Comparison of ENCODE assay signal across 13 cellular contexts in the genomic region with DNA sequence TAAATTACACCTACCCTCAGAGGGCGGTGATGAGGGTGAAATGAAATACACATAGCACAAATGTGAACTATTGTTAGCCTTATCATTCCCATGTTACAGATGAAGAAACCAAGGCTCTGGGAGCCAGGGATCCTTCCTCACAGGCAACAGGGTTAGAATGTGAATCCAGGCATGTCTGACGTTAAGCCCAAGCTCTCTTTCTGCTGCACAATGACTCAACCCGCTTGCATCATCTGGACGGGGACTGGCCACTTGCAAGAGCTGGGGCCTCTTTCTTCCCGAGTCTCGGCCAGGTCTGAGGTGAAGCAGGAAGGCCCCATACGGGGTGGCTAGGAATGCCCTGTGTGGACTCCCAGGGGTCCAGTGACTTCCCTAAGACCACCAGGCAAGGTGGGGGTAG.
DNase-seq lines count a peak whose midpoint lies in the region; ATAC-seq lines count a peak whose summit lies in the region.
"Had no signal": no experiment of that assay in that cellular context is flagged by ENCODE, and none has a peak within 500 bp of the region (broad histone marks: within the 10 kb centered on the region; RNA-seq: fewer than 3 reads in every experiment).

No MANE protein-coding gene starts in this region.

- peak overlapping the region; percentile 75; the same call in 1 of the 2 replicates for H3K4me2 ChIP-seq in BLaER1
- H3K4me2 ChIP-seq: KMS-11 had no signal

- 0 out of 2 replicates have a peak overlapping the region, but pooled peaks have one; percentile 11 for H3K27ac ChIP-seq in BLaER1
- no peak overlapping the region for H3K27ac ChIP-seq in aorta (ENCODE audit: low read depth in 1 of 2, low read length in 2 of 2)
- H3K27ac ChIP-seq: adrenal gland, KMS-11 had no signal

- 81 to 85% methylated on average over 7 of the region's 7 CpGs for WGBS in aorta, 2 donors

- H3K4me3 ChIP-seq in BLaER1 (no peak overlapping the region), adipocyte (ENCODE audit: low read length) (no peak overlapping the region), aorta (ENCODE audit: low read length in 2 of 2) (no peak overlapping the region)
- H3K4me3 ChIP-seq: adrenal gland had no signal

- H3K36me3 ChIP-seq in BLaER1 (peaks cover 19% of the 10 kb centered on the region), adipocyte (ENCODE audit: control insufficient read depth, insufficient read depth, low read length, severe bottlenecking) (peaks cover 28% of the 10 kb centered on the region), aorta (ENCODE audit: control insufficient read depth in 1 of 2, insufficient read depth in 2 of 2, low read length in 1 of 2) (peaks cover 3 to 5% of the 10 kb centered on the region in 2 donors)

- H3K4me1 ChIP-seq in BLaER1 (peaks cover 77% of the 10 kb centered on the region), adipocyte (ENCODE audit: control insufficient read depth, insufficient read depth, low read length) (peaks cover 26% of the 10 kb centered on the region), aorta (ENCODE audit: control insufficient read depth in 1 of 2, insufficient read depth in 2 of 2, low read length in 2 of 2) (no peaks in the 10 kb centered on the region)
- H3K4me1 ChIP-seq: adrenal gland had no signal

- no peaks in the 10 kb centered on the region for H3K9me3 ChIP-seq in BLaER1
- no peaks in the 10 kb centered on the region for H3K9me3 ChIP-seq in adipocyte (ENCODE audit: control insufficient read depth, low read length)
- no peaks in the 10 kb centered on the region for H3K9me3 ChIP-seq in aorta (ENCODE audit: control insufficient read depth, low read length)
- H3K9me3 ChIP-seq: adrenal gland had no signal

- 0 out of 2 replicates have a peak, but pooled peaks cover 5% of the 10 kb centered on the region for H4K20me1 ChIP-seq in BLaER1

- intact Hi-C loops in aorta (cut with DNase I): no loop called here

- H3K9ac ChIP-seq in BLaER1: no peak overlapping the region
- peak overlapping the region; percentile 38 for H3K9ac ChIP-seq in adipocyte (ENCODE audit: low read length)
- H3K9ac ChIP-seq: KMS-11 had no signal

- DNase-seq in HuH-7.5 (ENCODE audit: low spot score) (peak; percentile 42), adipocyte (ENCODE audit: low read depth) (peak; percentile 85), islet precursor cell (peak; percentile 92), left lobe of liver (ENCODE audit: low spot score) (no peak), NCI-H82 treated with DMSO at 0.1 percent for 48 hours (lab: John Stamatoyannopoulos, UW; ENCODE audit: unreplicated experiment) (no peak), aorta (no peak), COLO829 (ENCODE audit: low spot score) (no peak)
- DNase-seq: activated CD4-positive, alpha-beta T cell treated with anti-CD3 and anti-CD28 coated beads for 48 hours; adrenal gland; CD8-positive, alpha-beta T cell; occipital lobe had no signal

- no peaks in the 10 kb centered on the region for H3K27me3 ChIP-seq in BLaER1
- H3K27me3 ChIP-seq in adipocyte (replicated peaks; ENCODE audit: control insufficient read depth, insufficient read depth, low read length): no peaks in the 10 kb centered on the region
- H3K27me3 ChIP-seq in aorta (ENCODE audit: control insufficient read depth in 1 of 2, insufficient read depth in 2 of 2, low read length in 1 of 2): no peaks in the 10 kb centered on the region
- H3K27me3 ChIP-seq: adrenal gland had no signal

- ATAC-seq in left lobe of liver (no peak), aorta (ENCODE audit: low FRiP score) (no peak)
- ATAC-seq: CD8-positive, alpha-beta T cell had no signal

Comparison
In these comparisons a context has a peak if more than half of its experiments do, and no peak if none do; other contexts are left out.
1. DNase-seq: peak in HuH-7.5 (single experiment), adipocyte (single experiment) and islet precursor cell (single experiment); none in left lobe of liver (single experiment), NCI-H82 treated with DMSO at 0.1 percent for 48 hours (single experiment), aorta (0 of 2) and COLO829 (single experiment).